ENCODE assay signal across 1 cellular context in genomic region chr16:15434425-15435215, GRCh38.
TF ChIP-seq lines count a peak whose summit lies in the region.

Gene BMERB1, plus strand, starts transcription at chr16:15434588. Its CDS starts 66 bp downstream, at chr16:15434654.

TF ChIP-seq in SK-N-SH, 30 proteins besides CTCF, POLR2A, EP300 and RAD21 (continued from another document):
- TF ChIP-seq ZBTB33 (IDR thresholded peaks at IDR 0.05; ENCODE audit: borderline replicate concordance, low read depth) (no peak), IRF3 (IDR thresholded peaks at IDR 0.05; ENCODE audit: low read depth, low read length) (no peak), NFIC (IDR thresholded peaks at IDR 0.05; ENCODE audit: borderline replicate concordance) (no peak), NRF1 (IDR thresholded peaks at IDR 0.05; ENCODE audit: low read depth, low read length) (peak; percentile 83), SMC3 (IDR thresholded peaks at IDR 0.05; ENCODE audit: low read depth, low read length) (0 out of 2 replicates have a peak, but pooled peaks have one; percentile 3), MXI1 (IDR thresholded peaks at IDR 0.05; ENCODE audit: low read depth, low read length) (peak; percentile 67), POLR2AphosphoS5 (IDR thresholded peaks at IDR 0.05; ENCODE audit: low read depth, low read length) (peak; percentile 92), GATA2 (CRISPR knock-in tag; IDR thresholded peaks at IDR 0.05) (no peak), TCF12 (IDR thresholded peaks at IDR 0.05) (no peak; the same call in 1 of the 2 replicates)
TF ChIP-seq in SK-N-SH: peak in this region for 7.
